8 cellular contexts compared by ENCODE assay signal in genomic region chr1:155227261-155228095, GRCh38. TPM values are rescaled to one million over a fixed set of nuclear protein-coding genes. Genes with fewer than 3 reads are reported as not detected.
DNase-seq lines count a peak whose midpoint lies in the region; ATAC-seq, FAIRE-seq and TF ChIP-seq lines count a peak whose summit lies in the region.

No MANE protein-coding gene starts in this region.

- H3K27ac ChIP-seq in adipose tissue (ENCODE audit: low read depth, low read length) (peak overlapping the region; percentile 6), heart left ventricle (peak overlapping the region; percentile 42 to 96 (median 88)), upper lobe of left lung (peak overlapping the region; percentile 70 to 86 (median 82))

- H3K4me1 ChIP-seq in heart left ventricle (peaks cover 0 to 54% (median 17%) of the 10 kb centered on the region in 12 donors), upper lobe of left lung (peaks cover 20 to 31% (median 27%) of the 10 kb centered on the region in 4 donors)

- H3K27me3 ChIP-seq in heart left ventricle (no peaks in the 10 kb centered on the region), upper lobe of left lung (no peaks in the 10 kb centered on the region)

- H3K9me3 ChIP-seq in heart left ventricle (no peaks in the 10 kb centered on the region), upper lobe of left lung (no peaks in the 10 kb centered on the region)

- peak; percentile 98 for DNase-seq in GM12892 (ENCODE audit: insufficient read length)
- DNase-seq in NCI-H1436 (lab: John Stamatoyannopoulos, UW): peak; percentile 99
- DNase-seq in SW480 (ENCODE audit: low spot score): peak; percentile 99
- peak; percentile 98 to 99 (median 99) for DNase-seq in heart left ventricle
- peak; percentile 96 to 100 (median 98) for DNase-seq in posterior cingulate gyrus
- peak; percentile 95 to 99 for DNase-seq in upper lobe of left lung

- ATAC-seq in HG02840 (IDR thresholded peaks at IDR 0.05; ENCODE audit: low FRiP score, unreplicated experiment) (peak; percentile 96), heart left ventricle (peak; percentile 99), upper lobe of left lung (ENCODE audit: low FRiP score in 2 of 2) (peak; percentile 98 to 99)

- H3K4me3 ChIP-seq in heart left ventricle (peak overlapping the region; percentile 22 to 77 (median 62)), upper lobe of left lung (peak overlapping the region; percentile 30 to 63 (median 56))

- WGBS in adipose tissue, 3 donors: 0 to 1% (median 1%) methylated on average over 42 of the region's 42 CpGs
- WGBS in heart left ventricle, 4 donors: 0 to 2% (median 1%) methylated on average over 30 to 42 of the region's 42 CpGs
- 1% methylated on average over 30 to 42 of the region's 42 CpGs for WGBS in upper lobe of left lung, 2 donors

- FAIRE-seq in GM12892 (lab: Jason Lieb, UNC): peak; percentile 91

- intact Hi-C loops in heart left ventricle (cut with DNase I): loop anchor here in 8 of 10 donors (2.0 to 10.0 kb wide), 4 partner anchors 19 to 53 kb away; partner anchors contain the start of genes KRTCAP2 (in 2 of the 8), MTX1 (in 2 of the 8) and TRIM46 (in 2 of the 8)
- intact Hi-C loops in posterior cingulate gyrus (cut with DNase I): loop anchor here (1.0 kb wide), 1 partner anchor 17 kb away; no protein-coding TSS in a partner anchor

- TF ChIP-seq POLR2A in GM12892 (IDR thresholded peaks at IDR 0.05; ENCODE audit: low read depth, low read length) (peak; percentile 90), heart left ventricle (IDR thresholded peaks at IDR 0.05) (peak in 1 of 2 donors; percentile 81), upper lobe of left lung (IDR thresholded peaks at IDR 0.05) (peak in 3 of 4 donors; percentile 50 to 83 (median 60))

- TF ChIP-seq CTCF in heart left ventricle (IDR thresholded peaks at IDR 0.05) (no peak), upper lobe of left lung (IDR thresholded peaks at IDR 0.05) (peak in 1 of 6 experiments; percentile 14)

- no peak for TF ChIP-seq EP300 in upper lobe of left lung (IDR thresholded peaks at IDR 0.05)

- H3K36me3 ChIP-seq in heart left ventricle: no peaks in the 10 kb centered on the region
- no peaks in the 10 kb centered on the region for H3K36me3 ChIP-seq in upper lobe of left lung

RNA-seq across cellular contexts. Expression of gene MTX1, which starts 19.0 kb away (rescaled TPM):
- polyA plus RNA-seq in GM12892 (2012; ENCODE audit: missing spikeins): 36.4 TPM
- polyA plus RNA-seq in adipose tissue (10 to 100 TPM; 32.4 to 67.6 (median 47.1) TPM), heart left ventricle (10 to 100 TPM; 28.1 to 37.1 TPM)
- total RNA-seq in heart left ventricle (10 to 100 TPM; 14.1 to 32.2 (median 19.3) TPM), upper lobe of left lung (10 to 100 TPM; 23.0 to 68.4 (median 37.4) TPM)

RNA-seq across cellular contexts. Expression of gene THBS3, which starts 19.8 kb away (rescaled TPM):
- polyA plus RNA-seq in GM12892 (2012; ENCODE audit: missing spikeins): 7.3 TPM
- polyA plus RNA-seq in adipose tissue (10 to 100 TPM; 12.0 to 31.5 (median 13.7) TPM), heart left ventricle (1 to 10 TPM; 2.7 to 6.8 TPM)
- total RNA-seq in heart left ventricle (10 to 100 TPM in 2 of 9 donors, 1 to 10 TPM in 7; 3.0 to 22.2 (median 5.5) TPM), upper lobe of left lung (10 to 100 TPM; 18.3 to 97.4 (median 27.6) TPM)

RNA-seq across cellular contexts. Expression of gene ENTREP3, which starts 27.8 kb away (rescaled TPM):
- 6.4 TPM for polyA plus RNA-seq in GM12892 (2012; ENCODE audit: missing spikeins)
- polyA plus RNA-seq in adipose tissue: 10 to 100 TPM in 2 of 3 donors, 1 to 10 TPM in 1; 7.6 to 15.5 (median 14.2) TPM
- 10 to 100 TPM; 10.5 to 24.4 (median 12.8) TPM for total RNA-seq in heart left ventricle
- 10 to 100 TPM in 1 of 2 donors, 1 to 10 TPM in 1; 5.1 to 21.6 TPM for polyA plus RNA-seq in heart left ventricle
- 10 to 100 TPM in 5 of 6 donors, 1 to 10 TPM in 1; 9.3 to 30.3 (median 20.6) TPM for total RNA-seq in upper lobe of left lung

RNA-seq across cellular contexts. Expression of gene SCAMP3, which starts 34.7 kb away (rescaled TPM):
- polyA plus RNA-seq in GM12892 (2012; ENCODE audit: missing spikeins): 32.2 TPM
- 10 to 100 TPM; 29.9 to 76.7 (median 53.8) TPM for polyA plus RNA-seq in adipose tissue
- 10 to 100 TPM; 51.2 to 92.8 (median 65.8) TPM for total RNA-seq in heart left ventricle
- 100 to 1,000 TPM in 1 of 2 donors, 10 to 100 TPM in 1; 53.3 to 123 TPM for polyA plus RNA-seq in heart left ventricle
- total RNA-seq in upper lobe of left lung: 10 to 100 TPM; 61.5 to 96.1 (median 70.4) TPM

RNA-seq across cellular contexts. Expression of gene CLK2, which starts 45.8 kb away (rescaled TPM):
- polyA plus RNA-seq in GM12892 (2012; ENCODE audit: missing spikeins): 54.9 TPM
- polyA plus RNA-seq in adipose tissue (10 to 100 TPM; 25.1 to 37.9 (median 30.1) TPM), heart left ventricle (10 to 100 TPM; 15.9 to 22.8 TPM)
- total RNA-seq in heart left ventricle (10 to 100 TPM in 8 of 9 donors, 1 to 10 TPM in 1; 9.6 to 26.1 (median 17.2) TPM), upper lobe of left lung (10 to 100 TPM; 32.7 to 92.2 (median 48.1) TPM)

Comparison
In these comparisons a context has a peak if more than half of its experiments do, and no peak if none do; other contexts are left out.
1. Peak in every context shown above with its lines: DNase-seq, ATAC-seq, H3K4me3 ChIP-seq and H3K27ac ChIP-seq.
2. H3K27ac ChIP-seq: peak in every context shown above with its lines; median percentile 88 in heart left ventricle; 82 in upper lobe of left lung; 6 in adipose tissue.